In the genomic region with DNA sequence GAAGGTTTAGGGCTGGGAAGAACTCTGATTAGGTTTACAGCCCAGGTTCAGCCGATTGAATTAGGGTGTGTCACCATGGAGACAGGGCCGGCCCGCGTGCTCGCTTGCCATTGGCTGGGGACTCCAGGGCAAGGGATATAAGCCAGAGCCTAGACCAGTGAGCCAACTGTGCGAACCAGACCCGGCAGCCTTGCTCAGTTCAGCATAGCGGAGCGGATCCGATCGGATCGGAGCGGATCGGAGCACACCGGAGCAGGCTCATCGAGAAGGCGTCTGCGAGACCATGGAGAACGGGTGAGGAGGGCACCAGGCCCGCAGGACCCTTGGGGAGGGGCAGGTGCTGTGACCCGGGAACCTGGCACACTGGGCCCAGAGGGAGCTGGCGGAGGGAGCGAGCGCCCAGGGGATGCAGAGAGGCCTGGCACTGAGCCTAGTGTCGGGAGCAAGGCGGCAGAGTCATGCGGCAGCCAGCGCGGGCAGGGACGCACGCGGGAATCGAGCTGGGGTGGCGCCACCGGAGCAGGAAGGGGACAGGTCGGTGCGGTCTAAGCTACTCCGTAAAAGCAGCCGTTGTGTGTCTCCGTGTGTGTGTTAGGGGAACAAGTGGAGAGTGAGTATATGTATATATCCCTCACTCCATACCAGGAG, we compare ENCODE assay signal across 8 cellular contexts. TPM values are rescaled to one million over a fixed set of nuclear protein-coding genes. Genes with fewer than 3 reads are reported as not detected.
DNase-seq lines count a peak whose midpoint lies in the region; ATAC-seq and TF ChIP-seq lines count a peak whose summit lies in the region.

A gene (plus strand): TSS at position 165 of the 648 bp plus-strand sequence. CDS start 119 bp downstream, at position 284.

- H3K9ac ChIP-seq in smooth muscle cell (ENCODE audit: low read depth), result peak within 1 kb of the TSS; percentile 86

- H3K79me2 ChIP-seq in smooth muscle cell (ENCODE audit: low read depth), result peaks cover 4% of the 10 kb centered on the region

- H3K4me1 ChIP-seq in breast epithelium (no peaks in the 10 kb centered on the region), smooth muscle cell (ENCODE audit: low read depth) (peaks cover 4% of the 10 kb centered on the region)

- peaks cover 4% of the 10 kb centered on the region for H4K20me1 ChIP-seq in smooth muscle cell (ENCODE audit: low read depth)

- intact Hi-C loops in breast epithelium (cut with DNase I; ENCODE audit: low total_unique reads), result no loop called here

- H3K27me3 ChIP-seq in WERI-Rb-1 (ENCODE audit: insufficient read depth, low read depth, severe bottlenecking) (no peaks in the 10 kb centered on the region), breast epithelium (no peaks in the 10 kb centered on the region), smooth muscle cell (ENCODE audit: low read depth) (no peaks in the 10 kb centered on the region)

- no peak for TF ChIP-seq CTCF in WERI-Rb-1 (IDR thresholded peaks at IDR 0.05; ENCODE audit: low read depth, low read length)
- no peak for TF ChIP-seq CTCF in breast epithelium (IDR thresholded peaks at IDR 0.05)
- no peak for TF ChIP-seq CTCF in smooth muscle cell (IDR thresholded peaks at IDR 0.05; ENCODE audit: borderline replicate concordance, insufficient read depth, poor library complexity, severe bottlenecking)

- H3K36me3 ChIP-seq in WERI-Rb-1, result peaks cover 19% of the 10 kb centered on the region
- H3K36me3 ChIP-seq in breast epithelium, result no peaks in the 10 kb centered on the region
- H3K36me3 ChIP-seq in smooth muscle cell (ENCODE audit: low read depth), result peaks cover 3% of the 10 kb centered on the region

- H3K4me2 ChIP-seq in smooth muscle cell, result peak within 1 kb of the TSS; percentile 89

- ATAC-seq in GM18909 (IDR thresholded peaks at IDR 0.05; ENCODE audit: poor library complexity, unreplicated experiment), result peak; percentile 96
- ATAC-seq in HG03159 (IDR thresholded peaks at IDR 0.05; ENCODE audit: unreplicated experiment), result peak; percentile 93

- H2AFZ ChIP-seq in smooth muscle cell (ENCODE audit: low read depth), result peak within 1 kb of the TSS; percentile 63

- H3K4me3 ChIP-seq in WERI-Rb-1 (ENCODE audit: low read depth, low read length) (peak within 1 kb of the TSS; percentile 74), breast epithelium (peak within 1 kb of the TSS; percentile 66 to 85 (median 76)), smooth muscle cell (peak within 1 kb of the TSS; percentile 76)

- WGBS in smooth muscle cell (ENCODE audit: low lambda C conversion rate), result under 1% methylated on average over 40 of the region's 40 CpGs

- H3K27ac ChIP-seq in WERI-Rb-1 (peak within 1 kb of the TSS; percentile 59), breast epithelium (peak within 1 kb of the TSS; percentile 81 to 94), smooth muscle cell (ENCODE audit: low read depth) (peak within 1 kb of the TSS; percentile 64)

- peak; percentile 97 for DNase-seq in AG08395 (ENCODE audit: low spot score)
- peak; percentile 94 for DNase-seq in NCI-H2227 (lab: John Stamatoyannopoulos, UW; ENCODE audit: unreplicated experiment)
- peak; percentile 93 for DNase-seq in WERI-Rb-1
- DNase-seq in breast epithelium (ENCODE audit: low spot score in 2 of 2), result peak; percentile 80
- DNase-seq in iPS-NIHi11 (ENCODE audit: low spot score), result peak; percentile 97
- DNase-seq in smooth muscle cell (lab: John Stamatoyannopoulos, UW; ENCODE audit: unreplicated experiment), result peak; percentile 63

- no peaks in the 10 kb centered on the region for H3F3A ChIP-seq in smooth muscle cell (ENCODE audit: low read depth)

- peak; percentile 69 for TF ChIP-seq POLR2A in breast epithelium (IDR thresholded peaks at IDR 0.05)

- H3K9me3 ChIP-seq in WERI-Rb-1 (ENCODE audit: severe bottlenecking) (no peaks in the 10 kb centered on the region), breast epithelium (no peaks in the 10 kb centered on the region), smooth muscle cell (replicated peaks; ENCODE audit: low read depth) (no peaks in the 10 kb centered on the region)

RNA-seq across cellular contexts. Expression of the gene that starts here (rescaled TPM):
- total RNA-seq in breast epithelium, result 10 to 100 TPM; 26.4 to 60.0 (median 38.8) TPM
- 49.7 and 52.2 TPM in 2 replicates for total RNA-seq in smooth muscle cell
- 24.2 and 33.4 TPM in 2 replicates for polyA plus RNA-seq in smooth muscle cell

Comparison
In these comparisons a context has a peak if more than half of its experiments do, and no peak if none do; other contexts are left out.
1. Peak in every context shown above with its lines: DNase-seq, ATAC-seq, H3K4me3 ChIP-seq and H3K27ac ChIP-seq.